ENCODE assay signal across 1 cellular context in the genomic region with DNA sequence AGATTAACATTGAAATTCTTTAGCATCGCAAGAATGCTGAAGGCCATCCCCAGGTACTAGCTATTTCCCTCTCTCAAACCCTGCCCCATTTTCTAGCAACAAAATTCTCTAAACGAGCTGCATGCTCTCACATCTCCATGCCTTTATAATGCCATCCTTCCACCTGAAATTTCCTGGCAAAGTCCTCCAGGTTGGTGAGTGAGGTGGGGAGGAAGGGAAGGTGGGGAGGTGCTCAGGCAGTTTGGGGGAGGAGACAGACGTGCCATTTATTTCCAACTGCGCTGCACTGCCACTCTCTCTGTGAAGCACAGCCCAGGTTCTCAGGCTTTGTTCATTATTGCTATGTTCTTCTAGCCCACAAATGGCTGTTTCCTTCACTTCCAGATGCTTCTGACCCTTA.
TF ChIP-seq lines count a peak whose summit lies in the region.

No MANE protein-coding gene starts in this region.

TF ChIP-seq in GM23338, 12 proteins besides CTCF, POLR2A, EP300 and RAD21 (continued from another document):
- TF ChIP-seq, protein P1, sequence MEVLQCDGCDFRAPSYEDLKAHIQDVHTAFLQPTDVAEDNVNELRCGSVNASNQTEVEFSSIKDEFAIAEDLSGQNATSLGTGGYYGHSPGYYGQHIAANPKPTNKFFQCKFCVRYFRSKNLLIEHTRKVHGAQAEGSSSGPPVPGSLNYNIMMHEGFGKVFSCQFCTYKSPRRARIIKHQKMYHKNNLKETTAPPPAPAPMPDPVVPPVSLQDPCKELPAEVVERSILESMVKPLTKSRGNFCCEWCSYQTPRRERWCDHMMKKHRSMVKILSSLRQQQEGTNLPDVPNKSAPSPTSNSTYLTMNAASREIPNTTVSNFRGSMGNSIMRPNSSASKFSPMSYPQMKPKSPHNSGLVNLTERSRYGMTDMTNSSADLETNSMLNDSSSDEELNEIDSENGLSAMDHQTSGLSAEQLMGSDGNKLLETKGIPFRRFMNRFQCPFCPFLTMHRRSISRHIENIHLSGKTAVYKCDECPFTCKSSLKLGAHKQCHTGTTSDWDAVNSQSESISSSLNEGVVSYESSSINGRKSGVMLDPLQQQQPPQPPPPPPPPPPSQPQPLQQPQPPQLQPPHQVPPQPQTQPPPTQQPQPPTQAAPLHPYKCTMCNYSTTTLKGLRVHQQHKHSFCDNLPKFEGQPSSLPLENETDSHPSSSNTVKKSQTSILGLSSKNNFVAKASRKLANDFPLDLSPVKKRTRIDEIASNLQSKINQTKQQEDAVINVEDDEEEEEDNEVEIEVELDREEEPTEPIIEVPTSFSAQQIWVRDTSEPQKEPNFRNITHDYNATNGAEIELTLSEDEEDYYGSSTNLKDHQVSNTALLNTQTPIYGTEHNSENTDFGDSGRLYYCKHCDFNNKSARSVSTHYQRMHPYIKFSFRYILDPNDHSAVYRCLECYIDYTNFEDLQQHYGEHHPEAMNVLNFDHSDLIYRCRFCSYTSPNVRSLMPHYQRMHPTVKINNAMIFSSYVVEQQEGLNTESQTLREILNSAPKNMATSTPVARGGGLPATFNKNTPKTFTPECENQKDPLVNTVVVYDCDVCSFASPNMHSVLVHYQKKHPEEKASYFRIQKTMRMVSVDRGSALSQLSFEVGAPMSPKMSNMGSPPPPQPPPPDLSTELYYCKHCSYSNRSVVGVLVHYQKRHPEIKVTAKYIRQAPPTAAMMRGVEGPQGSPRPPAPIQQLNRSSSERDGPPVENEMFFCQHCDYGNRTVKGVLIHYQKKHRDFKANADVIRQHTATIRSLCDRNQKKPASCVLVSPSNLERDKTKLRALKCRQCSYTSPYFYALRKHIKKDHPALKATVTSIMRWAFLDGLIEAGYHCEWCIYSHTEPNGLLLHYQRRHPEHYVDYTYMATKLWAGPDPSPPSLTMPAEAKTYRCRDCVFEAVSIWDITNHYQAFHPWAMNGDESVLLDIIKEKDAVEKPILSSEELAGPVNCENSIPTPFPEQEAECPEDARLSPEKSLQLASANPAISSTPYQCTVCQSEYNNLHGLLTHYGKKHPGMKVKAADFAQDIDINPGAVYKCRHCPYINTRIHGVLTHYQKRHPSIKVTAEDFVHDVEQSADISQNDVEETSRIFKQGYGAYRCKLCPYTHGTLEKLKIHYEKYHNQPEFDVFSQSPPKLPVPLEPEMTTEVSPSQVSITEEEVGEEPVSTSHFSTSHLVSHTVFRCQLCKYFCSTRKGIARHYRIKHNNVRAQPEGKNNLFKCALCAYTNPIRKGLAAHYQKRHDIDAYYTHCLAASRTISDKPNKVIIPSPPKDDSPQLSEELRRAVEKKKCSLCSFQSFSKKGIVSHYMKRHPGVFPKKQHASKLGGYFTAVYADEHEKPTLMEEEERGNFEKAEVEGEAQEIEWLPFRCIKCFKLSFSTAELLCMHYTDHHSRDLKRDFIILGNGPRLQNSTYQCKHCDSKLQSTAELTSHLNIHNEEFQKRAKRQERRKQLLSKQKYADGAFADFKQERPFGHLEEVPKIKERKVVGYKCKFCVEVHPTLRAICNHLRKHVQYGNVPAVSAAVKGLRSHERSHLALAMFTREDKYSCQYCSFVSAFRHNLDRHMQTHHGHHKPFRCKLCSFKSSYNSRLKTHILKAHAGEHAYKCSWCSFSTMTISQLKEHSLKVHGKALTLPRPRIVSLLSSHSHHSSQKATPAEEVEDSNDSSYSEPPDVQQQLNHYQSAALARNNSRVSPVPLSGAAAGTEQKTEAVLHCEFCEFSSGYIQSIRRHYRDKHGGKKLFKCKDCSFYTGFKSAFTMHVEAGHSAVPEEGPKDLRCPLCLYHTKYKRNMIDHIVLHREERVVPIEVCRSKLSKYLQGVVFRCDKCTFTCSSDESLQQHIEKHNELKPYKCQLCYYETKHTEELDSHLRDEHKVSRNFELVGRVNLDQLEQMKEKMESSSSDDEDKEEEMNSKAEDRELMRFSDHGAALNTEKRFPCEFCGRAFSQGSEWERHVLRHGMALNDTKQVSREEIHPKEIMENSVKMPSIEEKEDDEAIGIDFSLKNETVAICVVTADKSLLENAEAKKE (CRISPR knock-in tag; IDR thresholded peaks at IDR 0.05): no peak
- TF ChIP-seq STAT1 (IDR thresholded peaks at IDR 0.05; ENCODE audit: unreplicated experiment) (no peak), ZNF114 (CRISPR knock-in tag; IDR thresholded peaks at IDR 0.05) (no peak), NANOG (IDR thresholded peaks at IDR 0.05; ENCODE audit: borderline replicate concordance) (no peak), ZNF331 (CRISPR knock-in tag; IDR thresholded peaks at IDR 0.05; ENCODE audit: low read depth) (no peak), EZH2phosphoT487 (IDR thresholded peaks at IDR 0.05; ENCODE audit: unreplicated experiment) (no peak), POLR2AphosphoS5 (IDR thresholded peaks at IDR 0.05; ENCODE audit: low read depth) (no peak), EZH2 (IDR thresholded peaks at IDR 0.05; ENCODE audit: low read depth, unreplicated experiment) (no peak), JUNB (IDR thresholded peaks at IDR 0.05; ENCODE audit: unreplicated experiment) (no peak)
- TF ChIP-seq, protein P2, sequence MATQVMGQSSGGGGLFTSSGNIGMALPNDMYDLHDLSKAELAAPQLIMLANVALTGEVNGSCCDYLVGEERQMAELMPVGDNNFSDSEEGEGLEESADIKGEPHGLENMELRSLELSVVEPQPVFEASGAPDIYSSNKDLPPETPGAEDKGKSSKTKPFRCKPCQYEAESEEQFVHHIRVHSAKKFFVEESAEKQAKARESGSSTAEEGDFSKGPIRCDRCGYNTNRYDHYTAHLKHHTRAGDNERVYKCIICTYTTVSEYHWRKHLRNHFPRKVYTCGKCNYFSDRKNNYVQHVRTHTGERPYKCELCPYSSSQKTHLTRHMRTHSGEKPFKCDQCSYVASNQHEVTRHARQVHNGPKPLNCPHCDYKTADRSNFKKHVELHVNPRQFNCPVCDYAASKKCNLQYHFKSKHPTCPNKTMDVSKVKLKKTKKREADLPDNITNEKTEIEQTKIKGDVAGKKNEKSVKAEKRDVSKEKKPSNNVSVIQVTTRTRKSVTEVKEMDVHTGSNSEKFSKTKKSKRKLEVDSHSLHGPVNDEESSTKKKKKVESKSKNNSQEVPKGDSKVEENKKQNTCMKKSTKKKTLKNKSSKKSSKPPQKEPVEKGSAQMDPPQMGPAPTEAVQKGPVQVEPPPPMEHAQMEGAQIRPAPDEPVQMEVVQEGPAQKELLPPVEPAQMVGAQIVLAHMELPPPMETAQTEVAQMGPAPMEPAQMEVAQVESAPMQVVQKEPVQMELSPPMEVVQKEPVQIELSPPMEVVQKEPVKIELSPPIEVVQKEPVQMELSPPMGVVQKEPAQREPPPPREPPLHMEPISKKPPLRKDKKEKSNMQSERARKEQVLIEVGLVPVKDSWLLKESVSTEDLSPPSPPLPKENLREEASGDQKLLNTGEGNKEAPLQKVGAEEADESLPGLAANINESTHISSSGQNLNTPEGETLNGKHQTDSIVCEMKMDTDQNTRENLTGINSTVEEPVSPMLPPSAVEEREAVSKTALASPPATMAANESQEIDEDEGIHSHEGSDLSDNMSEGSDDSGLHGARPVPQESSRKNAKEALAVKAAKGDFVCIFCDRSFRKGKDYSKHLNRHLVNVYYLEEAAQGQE (IDR thresholded peaks at IDR 0.05; ENCODE audit: unreplicated experiment): no peak
